8 cellular contexts compared by ENCODE assay signal in genomic region chr15:50767332-50767861, GRCh38. TPM values are rescaled to one million over a fixed set of nuclear protein-coding genes. Genes with fewer than 3 reads are reported as not detected.
DNase-seq lines count a peak whose midpoint lies in the region; TF ChIP-seq lines count a peak whose summit lies in the region.
"Had no signal": no experiment of that assay in that cellular context is flagged by ENCODE, and none has a peak within 500 bp of the region (broad histone marks: within the 10 kb centered on the region; RNA-seq: fewer than 3 reads in every experiment).

No MANE protein-coding gene starts in this region.

- H4K20me1 ChIP-seq in Karpas-422 (ENCODE audit: insufficient read depth, low read depth, low read length): no peaks in the 10 kb centered on the region
- no peaks in the 10 kb centered on the region for H4K20me1 ChIP-seq in osteoblast (ENCODE audit: insufficient read depth, low read length)

- no peaks in the 10 kb centered on the region for H3K36me3 ChIP-seq in Karpas-422 (ENCODE audit: insufficient read depth, low read length)
- no peaks in the 10 kb centered on the region for H3K36me3 ChIP-seq in osteoblast (ENCODE audit: insufficient read depth, low read length)

- no peak overlapping the region for H3K27ac ChIP-seq in Karpas-422 (ENCODE audit: low read length)
- H3K27ac ChIP-seq in osteoblast (ENCODE audit: low read depth, low read length): no peak overlapping the region

- H3K4me3 ChIP-seq in Karpas-422 (ENCODE audit: low read length) (no peak overlapping the region), osteoblast (ENCODE audit: insufficient read depth, low read length) (no peak overlapping the region)

- no peaks in the 10 kb centered on the region for H3K9me3 ChIP-seq in Karpas-422 (ENCODE audit: low read length)
- H3K9me3 ChIP-seq in osteoblast (ENCODE audit: low read depth, low read length): no peaks in the 10 kb centered on the region

- TF ChIP-seq CTCF in osteoblast (IDR thresholded peaks at IDR 0.05; ENCODE audit: extremely low read depth, low read depth, low read length): no peak

- H3K27me3 ChIP-seq in Karpas-422 (ENCODE audit: low read length): no peaks in the 10 kb centered on the region
- H3K27me3 ChIP-seq in osteoblast (ENCODE audit: insufficient read depth, low read length): no peaks in the 10 kb centered on the region

- no peak overlapping the region for H3K9ac ChIP-seq in Karpas-422 (ENCODE audit: low read length)

- H2AFZ ChIP-seq in Karpas-422 (ENCODE audit: low read length) (peak overlapping the region; percentile 73), osteoblast (ENCODE audit: low read length) (peak overlapping the region; percentile 7)

- H3K4me2 ChIP-seq in Karpas-422 (ENCODE audit: low read depth, low read length, poor library complexity, severe bottlenecking): no peak overlapping the region
- H3K4me2 ChIP-seq in osteoblast (ENCODE audit: insufficient read depth, low read length): no peak overlapping the region

- DNase-seq in COLO668 (lab: John Stamatoyannopoulos, UW; ENCODE audit: unreplicated experiment): peak; percentile 20
- no peak for DNase-seq in Karpas-422
- DNase-seq in fibroblast of gingiva (ENCODE audit: low read depth): peak; percentile 9
- DNase-seq in osteoblast (ENCODE audit: insufficient read length, low spot score, missing footprints): peak; percentile 74
- DNase-seq in stimulated activated CD4-positive, alpha-beta T cell treated with anti-CD3 and anti-CD28 coated beads, Interleukin-4, amount 100 ng/mL, for 4 hours: no peak
- no peak for DNase-seq in middle frontal gyrus (ENCODE audit: extremely low spot score, low spot score)
- no peak for DNase-seq in AG08395 (ENCODE audit: low spot score)
- DNase-seq: central memory CD4-positive, alpha-beta T cell had no signal

- no peaks in the 10 kb centered on the region for H3K9me2 ChIP-seq in Karpas-422 (replicated peaks; ENCODE audit: insufficient read depth, low read length)

- H3K79me2 ChIP-seq in Karpas-422 (ENCODE audit: low read length): peaks cover 22% of the 10 kb centered on the region
- peaks cover 22% of the 10 kb centered on the region for H3K79me2 ChIP-seq in osteoblast (ENCODE audit: insufficient read depth, low read length)

- H3K4me1 ChIP-seq in Karpas-422 (ENCODE audit: low read length) (peaks cover 16% of the 10 kb centered on the region), osteoblast (ENCODE audit: insufficient read depth, low read length) (peaks cover 15% of the 10 kb centered on the region)

RNA-seq across cellular contexts. Expression of gene SPPL2A, which starts 1.9 kb away (rescaled TPM):
- total RNA-seq in Karpas-422 (2014; rRNA removed; shearing (Covaris generic); ENCODE audit: low replicate concordance): 34.8 and 84.8 TPM in 2 replicates
- total RNA-seq in osteoblast: 81.3 and 87.6 TPM in 2 replicates

Comparison
In these comparisons a context has a peak if more than half of its experiments do, and no peak if none do; other contexts are left out.
1. DNase-seq: peak in COLO668 (single experiment), fibroblast of gingiva (single experiment) and osteoblast (single experiment); none in Karpas-422 (single experiment), stimulated activated CD4-positive, alpha-beta T cell treated with anti-CD3 and anti-CD28 coated beads, Interleukin-4, amount 100 ng/mL, for 4 hours (0 of 2), middle frontal gyrus (single experiment) and AG08395 (single experiment).